In genomic region chr2:99150691-99151090, GRCh38 we compare ENCODE assay signal across 1 cellular context.
TF ChIP-seq lines count a peak whose summit lies in the region.

No MANE protein-coding gene starts in this region.

TF ChIP-seq in GM23338, 12 proteins besides CTCF, POLR2A, EP300 and RAD21:
- no peak for TF ChIP-seq NANOG (IDR thresholded peaks at IDR 0.05; ENCODE audit: borderline replicate concordance)
- no peak for TF ChIP-seq CREB1 (CRISPR knock-in tag; IDR thresholded peaks at IDR 0.05; ENCODE audit: low read depth)
- TF ChIP-seq EZH2phosphoT487 (IDR thresholded peaks at IDR 0.05; ENCODE audit: unreplicated experiment), result no peak
- TF ChIP-seq ZNF331 (CRISPR knock-in tag; IDR thresholded peaks at IDR 0.05; ENCODE audit: low read depth), result no peak
- TF ChIP-seq JUNB (IDR thresholded peaks at IDR 0.05; ENCODE audit: unreplicated experiment), result no peak
- no peak for TF ChIP-seq ETS1 (IDR thresholded peaks at IDR 0.05)
- TF ChIP-seq ZNF462 (CRISPR knock-in tag; IDR thresholded peaks at IDR 0.05), result no peak
- TF ChIP-seq, protein P1, sequence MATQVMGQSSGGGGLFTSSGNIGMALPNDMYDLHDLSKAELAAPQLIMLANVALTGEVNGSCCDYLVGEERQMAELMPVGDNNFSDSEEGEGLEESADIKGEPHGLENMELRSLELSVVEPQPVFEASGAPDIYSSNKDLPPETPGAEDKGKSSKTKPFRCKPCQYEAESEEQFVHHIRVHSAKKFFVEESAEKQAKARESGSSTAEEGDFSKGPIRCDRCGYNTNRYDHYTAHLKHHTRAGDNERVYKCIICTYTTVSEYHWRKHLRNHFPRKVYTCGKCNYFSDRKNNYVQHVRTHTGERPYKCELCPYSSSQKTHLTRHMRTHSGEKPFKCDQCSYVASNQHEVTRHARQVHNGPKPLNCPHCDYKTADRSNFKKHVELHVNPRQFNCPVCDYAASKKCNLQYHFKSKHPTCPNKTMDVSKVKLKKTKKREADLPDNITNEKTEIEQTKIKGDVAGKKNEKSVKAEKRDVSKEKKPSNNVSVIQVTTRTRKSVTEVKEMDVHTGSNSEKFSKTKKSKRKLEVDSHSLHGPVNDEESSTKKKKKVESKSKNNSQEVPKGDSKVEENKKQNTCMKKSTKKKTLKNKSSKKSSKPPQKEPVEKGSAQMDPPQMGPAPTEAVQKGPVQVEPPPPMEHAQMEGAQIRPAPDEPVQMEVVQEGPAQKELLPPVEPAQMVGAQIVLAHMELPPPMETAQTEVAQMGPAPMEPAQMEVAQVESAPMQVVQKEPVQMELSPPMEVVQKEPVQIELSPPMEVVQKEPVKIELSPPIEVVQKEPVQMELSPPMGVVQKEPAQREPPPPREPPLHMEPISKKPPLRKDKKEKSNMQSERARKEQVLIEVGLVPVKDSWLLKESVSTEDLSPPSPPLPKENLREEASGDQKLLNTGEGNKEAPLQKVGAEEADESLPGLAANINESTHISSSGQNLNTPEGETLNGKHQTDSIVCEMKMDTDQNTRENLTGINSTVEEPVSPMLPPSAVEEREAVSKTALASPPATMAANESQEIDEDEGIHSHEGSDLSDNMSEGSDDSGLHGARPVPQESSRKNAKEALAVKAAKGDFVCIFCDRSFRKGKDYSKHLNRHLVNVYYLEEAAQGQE (IDR thresholded peaks at IDR 0.05; ENCODE audit: unreplicated experiment), result no peak
- TF ChIP-seq STAT1 (IDR thresholded peaks at IDR 0.05; ENCODE audit: unreplicated experiment), result no peak
- TF ChIP-seq ZNF114 (CRISPR knock-in tag; IDR thresholded peaks at IDR 0.05), result no peak
- no peak for TF ChIP-seq POLR2AphosphoS5 (IDR thresholded peaks at IDR 0.05; ENCODE audit: low read depth)
- TF ChIP-seq EZH2 (IDR thresholded peaks at IDR 0.05; ENCODE audit: low read depth, unreplicated experiment), result no peak
